8 cellular contexts compared by ENCODE assay signal in the genomic region with DNA sequence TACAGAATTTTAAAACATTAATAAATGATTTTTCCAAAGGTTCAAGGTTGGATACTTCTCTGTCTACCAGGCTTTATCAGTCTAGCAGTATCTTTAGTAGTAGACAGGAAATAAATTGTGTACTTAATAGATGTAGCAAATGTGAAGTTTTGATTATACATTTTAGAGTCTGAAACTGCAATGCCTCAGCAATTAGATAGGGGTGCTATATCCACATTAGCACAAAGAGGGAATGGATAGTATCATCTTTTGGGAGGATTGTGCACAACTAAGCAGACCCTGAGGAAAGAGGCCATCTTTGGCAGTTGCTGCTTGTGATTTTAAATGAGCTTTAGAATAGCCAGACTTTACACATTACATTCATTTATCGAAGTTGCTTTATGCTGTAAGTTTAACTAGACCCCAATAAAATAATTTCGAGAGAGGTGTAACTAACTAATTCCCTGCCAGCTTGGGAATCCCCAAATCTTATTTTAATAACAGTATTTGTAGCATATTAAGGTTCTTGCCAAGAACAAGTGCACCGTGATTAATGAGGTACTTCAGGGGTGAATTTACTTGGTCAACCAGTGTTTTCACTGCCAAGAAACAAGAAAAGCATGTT. TPM values are rescaled to one million over a fixed set of nuclear protein-coding genes. Genes with fewer than 3 reads are reported as not detected.
DNase-seq lines count a peak whose midpoint lies in the region; ATAC-seq and TF ChIP-seq lines count a peak whose summit lies in the region.

No MANE protein-coding gene starts in this region.

- H3K9me2 ChIP-seq in SU-DHL-6 (replicated peaks; ENCODE audit: insufficient read depth, low read length): no peaks in the 10 kb centered on the region

- H3K27me3 Mint-ChIP-seq in glutamatergic neuron (ENCODE audit: unreplicated experiment): peaks cover 16% of the 10 kb centered on the region
- H3K27me3 Mint-ChIP-seq in activated T-helper 2 cell treated with anti-CD3 and anti-CD28 coated beads, Interferon-gamma antibody, Interleukin-2, Interleukin-4, amounts not matched to agents 10 μg/mL and 5 μg/mL and 100 μg/mL, durations not matched to agents 14 hours and 24 hours and 36 hours (ENCODE audit: low read depth): no peaks in the 10 kb centered on the region

- H3K4me3 Mint-ChIP-seq in glutamatergic neuron (ENCODE audit: unreplicated experiment): no peak overlapping the region
- H3K4me3 Mint-ChIP-seq in activated T-helper 2 cell treated with anti-CD3 and anti-CD28 coated beads, Interferon-gamma antibody, Interleukin-2, Interleukin-4, amounts not matched to agents 10 μg/mL and 5 μg/mL and 100 μg/mL, durations not matched to agents 14 hours and 24 hours and 36 hours (ENCODE audit: low read depth): no peak overlapping the region

- no peak for ATAC-seq in HG02970 (IDR thresholded peaks at IDR 0.05; ENCODE audit: low FRiP score, unreplicated experiment)

- no peaks in the 10 kb centered on the region for H3K27me3 ChIP-seq in SU-DHL-6 (ENCODE audit: low read length)

- H3K36me3 Mint-ChIP-seq in glutamatergic neuron (ENCODE audit: unreplicated experiment): no peaks in the 10 kb centered on the region
- peaks cover 32% of the 10 kb centered on the region for H3K36me3 Mint-ChIP-seq in activated T-helper 2 cell treated with anti-CD3 and anti-CD28 coated beads, Interferon-gamma antibody, Interleukin-2, Interleukin-4, amounts not matched to agents 10 μg/mL and 5 μg/mL and 100 μg/mL, durations not matched to agents 14 hours and 24 hours and 36 hours (ENCODE audit: low read depth)

- peaks cover 13% of the 10 kb centered on the region; the same call in 1 of the 2 replicates for H3K36me3 ChIP-seq in SU-DHL-6 (ENCODE audit: low read length)

- H3K27ac Mint-ChIP-seq in glutamatergic neuron (ENCODE audit: unreplicated experiment): no peak overlapping the region
- no peak overlapping the region for H3K27ac Mint-ChIP-seq in activated T-helper 2 cell treated with anti-CD3 and anti-CD28 coated beads, Interferon-gamma antibody, Interleukin-2, Interleukin-4, amounts not matched to agents 10 μg/mL and 5 μg/mL and 100 μg/mL, durations not matched to agents 14 hours and 24 hours and 36 hours

- TF ChIP-seq CTCF in SU-DHL-6 (IDR thresholded peaks at IDR 0.05; ENCODE audit: insufficient read depth, low read length, poor library complexity, severe bottlenecking) (peak; percentile 79), glutamatergic neuron (IDR thresholded peaks at IDR 0.05; ENCODE audit: partially characterized antibody, unreplicated experiment) (peak; percentile 74)

- peak overlapping the region; percentile 96 for H3K4me3 ChIP-seq in SU-DHL-6 (ENCODE audit: insufficient read depth, low read length, poor library complexity, severe bottlenecking)

- intact Hi-C loops in activated T-helper 2 cell treated with anti-CD3 and anti-CD28 coated beads, Interferon-gamma antibody, Interleukin-2, Interleukin-4, amounts not matched to agents 10 μg/mL and 5 μg/mL and 100 μg/mL, durations not matched to agents 14 hours and 24 hours and 36 hours (cut with micrococcal nuclease): loop anchor here (5.0 to 10.0 kb wide), 5 partner anchors 330 to 898 kb away; a partner anchor contains a TSS

- peaks cover 4% of the 10 kb centered on the region for H3K9me3 Mint-ChIP-seq in glutamatergic neuron (ENCODE audit: unreplicated experiment)
- no peaks in the 10 kb centered on the region for H3K9me3 Mint-ChIP-seq in activated T-helper 2 cell treated with anti-CD3 and anti-CD28 coated beads, Interferon-gamma antibody, Interleukin-2, Interleukin-4, amounts not matched to agents 10 μg/mL and 5 μg/mL and 100 μg/mL, durations not matched to agents 14 hours and 24 hours and 36 hours

- no peak overlapping the region for H2AFZ ChIP-seq in SU-DHL-6 (ENCODE audit: low read depth, low read length, severe bottlenecking)

- peak overlapping the region; percentile 98 for H3K9ac ChIP-seq in SU-DHL-6 (ENCODE audit: low read length)

- H4K20me1 ChIP-seq in SU-DHL-6 (ENCODE audit: low read depth, low read length): peaks cover 8% of the 10 kb centered on the region; the same call in 1 of the 2 replicates

- peaks cover 43% of the 10 kb centered on the region for H3F3A ChIP-seq in SU-DHL-6 (ENCODE audit: insufficient read depth)

- H3K79me2 ChIP-seq in SU-DHL-6 (ENCODE audit: insufficient read depth, low read length): peaks cover 66% of the 10 kb centered on the region

- peaks cover 17% of the 10 kb centered on the region for H3K4me1 Mint-ChIP-seq in glutamatergic neuron (ENCODE audit: low read depth, unreplicated experiment)
- peaks cover 54% of the 10 kb centered on the region for H3K4me1 Mint-ChIP-seq in activated T-helper 2 cell treated with anti-CD3 and anti-CD28 coated beads, Interferon-gamma antibody, Interleukin-2, Interleukin-4, amounts not matched to agents 10 μg/mL and 5 μg/mL and 100 μg/mL, durations not matched to agents 14 hours and 24 hours and 36 hours (ENCODE audit: low read depth)

- peak overlapping the region; percentile 97 for H3K4me2 ChIP-seq in SU-DHL-6 (ENCODE audit: low read depth, low read length, poor library complexity, severe bottlenecking)

- H3K27ac ChIP-seq in SU-DHL-6 (ENCODE audit: low read depth, low read length): peak overlapping the region; percentile 99

- no peaks in the 10 kb centered on the region for H3K9me3 ChIP-seq in SU-DHL-6 (ENCODE audit: insufficient read depth, low read length)

- DNase-seq in DMS 273 (lab: John Stamatoyannopoulos, UW; ENCODE audit: unreplicated experiment) (peak; percentile 66), HuH-7 (ENCODE audit: low spot score) (peak; percentile 55), glutamatergic neuron (no peak), putamen (ENCODE audit: low spot score) (no peak)
- no peak for DNase-seq in activated CD4-positive, alpha-beta T cell treated with anti-CD3 and anti-CD28 coated beads for 48 hours
- DNase-seq in activated T-helper 2 cell treated with anti-CD3 and anti-CD28 coated beads, Interferon-gamma antibody, Interleukin-2, Interleukin-4, amounts not matched to agents 10 μg/mL and 5 μg/mL and 100 μg/mL, durations not matched to agents 14 hours and 24 hours and 36 hours (ENCODE audit: low spot score): no peak

RNA-seq across cellular contexts. Expression of a gene that starts 2.8 kb away (rescaled TPM):
- 1.5 TPM for total RNA-seq in glutamatergic neuron (ENCODE audit: unreplicated experiment)
- 15.3 and 18.8 TPM in 2 replicates for total RNA-seq in activated T-helper 2 cell treated with anti-CD3 and anti-CD28 coated beads, Interferon-gamma antibody, Interleukin-2, Interleukin-4, amounts not matched to agents 10 μg/mL and 5 μg/mL and 100 μg/mL, durations not matched to agents 14 hours and 24 hours and 36 hours

Comparison
In these comparisons a context has a peak if more than half of its experiments do, and no peak if none do; other contexts are left out.
1. DNase-seq: peak in DMS 273 (single experiment) and HuH-7 (single experiment); none in glutamatergic neuron (single experiment), activated CD4-positive, alpha-beta T cell treated with anti-CD3 and anti-CD28 coated beads for 48 hours (single experiment), activated T-helper 2 cell treated with anti-CD3 and anti-CD28 coated beads, Interferon-gamma antibody, Interleukin-2, Interleukin-4, amounts not matched to agents 10 μg/mL and 5 μg/mL and 100 μg/mL, durations not matched to agents 14 hours and 24 hours and 36 hours (single experiment) and putamen (single experiment).